Comparison of ENCODE assay signal across 8 cellular contexts in the genomic region with DNA sequence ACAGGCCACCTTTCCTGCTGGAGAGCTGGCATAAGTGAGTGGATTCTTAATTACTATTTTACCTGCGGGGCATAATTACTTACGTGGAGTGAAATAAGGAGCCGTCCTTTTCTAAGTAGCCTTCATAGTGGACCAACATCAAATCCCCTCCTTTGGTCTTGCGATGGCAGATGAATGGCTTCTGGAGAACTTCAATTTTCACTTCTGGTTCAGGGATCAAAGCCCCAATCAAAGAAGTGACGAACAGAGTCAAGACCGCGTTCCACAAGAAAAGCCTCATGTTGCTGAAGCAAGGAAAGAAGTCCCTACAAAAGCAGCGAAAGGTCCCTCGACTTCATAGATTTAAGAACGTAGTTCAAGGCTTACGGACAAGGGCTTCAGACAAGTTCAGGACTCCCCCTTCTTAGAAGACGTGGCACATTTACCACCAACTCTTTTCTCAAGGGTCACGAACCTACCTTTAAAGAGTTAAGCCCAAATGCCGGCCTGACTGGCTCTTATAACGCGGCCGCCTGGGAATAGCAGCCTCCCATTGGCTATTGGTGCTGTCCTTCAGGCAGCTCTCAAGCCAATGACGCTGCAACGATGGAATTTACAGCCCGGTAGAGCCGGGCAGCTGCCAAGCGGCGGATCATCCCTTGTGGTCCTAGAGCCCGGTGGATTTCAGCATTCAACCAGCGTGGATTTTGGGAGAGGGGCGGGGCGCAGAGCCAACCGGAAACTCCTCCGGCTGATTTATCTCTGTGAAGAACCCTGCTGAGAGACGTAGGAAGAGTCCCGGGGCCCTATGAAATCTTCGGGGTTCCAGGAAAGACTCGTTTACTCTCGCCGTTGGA. TPM values are rescaled to one million over a fixed set of nuclear protein-coding genes. Genes with fewer than 3 reads are reported as not detected.
DNase-seq lines count a peak whose midpoint lies in the region; ATAC-seq and TF ChIP-seq lines count a peak whose summit lies in the region.

A gene with protein sequence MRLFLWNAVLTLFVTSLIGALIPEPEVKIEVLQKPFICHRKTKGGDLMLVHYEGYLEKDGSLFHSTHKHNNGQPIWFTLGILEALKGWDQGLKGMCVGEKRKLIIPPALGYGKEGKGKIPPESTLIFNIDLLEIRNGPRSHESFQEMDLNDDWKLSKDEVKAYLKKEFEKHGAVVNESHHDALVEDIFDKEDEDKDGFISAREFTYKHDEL (minus strand): TSS at position 474 of the 836 bp plus-strand sequence. CDS start 194 bp downstream, at position 280.

- H3K27me3 Mint-ChIP-seq in activated T-helper 17 cell treated with anti-CD3 and anti-CD28 coated beads, Interleukin-2, amount 50 U/mL, for 72 hours = no peaks in the 10 kb centered on the region
- H3K27me3 Mint-ChIP-seq in naive B cell = no peaks in the 10 kb centered on the region

- H3F3A ChIP-seq in DOHH2 (ENCODE audit: control insufficient read depth, insufficient read depth) = peaks cover 12% of the 10 kb centered on the region

- H3K36me3 ChIP-seq in DOHH2 (ENCODE audit: control insufficient read depth, low read length) = peaks cover 25% of the 10 kb centered on the region
- H3K36me3 ChIP-seq in KOPT-K1 (ENCODE audit: insufficient read depth, low read length) = no peaks in the 10 kb centered on the region
- H3K36me3 ChIP-seq in fibroblast of lung (ENCODE audit: control insufficient read depth, insufficient read depth, low read length) = no peaks in the 10 kb centered on the region

- H3K9me3 ChIP-seq in DOHH2 (ENCODE audit: control insufficient read depth, insufficient read depth, low read length) (no peaks in the 10 kb centered on the region), KOPT-K1 (ENCODE audit: insufficient read depth, low read length, poor library complexity, severe bottlenecking) (no peaks in the 10 kb centered on the region), fibroblast of lung (ENCODE audit: control insufficient read depth, insufficient read depth, low read depth, low read length) (no peaks in the 10 kb centered on the region)

- H4K20me1 ChIP-seq in DOHH2 (ENCODE audit: control insufficient read depth, insufficient read depth, low read depth, low read length) (0 out of 2 replicates have a peak, but pooled peaks cover 4% of the 10 kb centered on the region), fibroblast of lung (ENCODE audit: control insufficient read depth, extremely low read depth, insufficient read depth, low read length) (no peaks in the 10 kb centered on the region)

- H3K9me3 Mint-ChIP-seq in activated T-helper 17 cell treated with anti-CD3 and anti-CD28 coated beads, Interleukin-2, amount 50 U/mL, for 72 hours = no peaks in the 10 kb centered on the region
- H3K9me3 Mint-ChIP-seq in naive B cell = no peaks in the 10 kb centered on the region
- H3K9me3 Mint-ChIP-seq in stimulated activated effector memory CD8-positive, alpha-beta T cell treated with anti-CD3 and anti-CD28 coated beads, Interleukin-12 subunit alpha, Interleukin-12 subunit beta, amount 100 ng/mL, for 72 hours = no peaks in the 10 kb centered on the region

- no peak within 1 kb of the TSS for H3K4me3 Mint-ChIP-seq in activated T-helper 17 cell treated with anti-CD3 and anti-CD28 coated beads, Interleukin-2, amount 50 U/mL, for 72 hours
- peak within 1 kb of the TSS in 4 of 8 donors; percentile 53 to 99 (median 96) for H3K4me3 Mint-ChIP-seq in naive B cell
- no peak within 1 kb of the TSS for H3K4me3 Mint-ChIP-seq in stimulated activated effector memory CD8-positive, alpha-beta T cell treated with anti-CD3 and anti-CD28 coated beads, Interleukin-12 subunit alpha, Interleukin-12 subunit beta, amount 100 ng/mL, for 72 hours

- H3K4me1 Mint-ChIP-seq in activated T-helper 17 cell treated with anti-CD3 and anti-CD28 coated beads, Interleukin-2, amount 50 U/mL, for 72 hours = peaks cover 18% of the 10 kb centered on the region
- peaks cover 24 to 33% (median 28%) of the 10 kb centered on the region in 3 donors for H3K4me1 Mint-ChIP-seq in naive B cell
- H3K4me1 Mint-ChIP-seq in stimulated activated effector memory CD8-positive, alpha-beta T cell treated with anti-CD3 and anti-CD28 coated beads, Interleukin-12 subunit alpha, Interleukin-12 subunit beta, amount 100 ng/mL, for 72 hours = peaks cover 30% of the 10 kb centered on the region

- ATAC-seq in GM21825 (IDR thresholded peaks at IDR 0.05; ENCODE audit: unreplicated experiment) = peak; percentile 73
- peak; percentile 86 for ATAC-seq in activated T-helper 17 cell treated with anti-CD3 and anti-CD28 coated beads, Interleukin-2, amount 50 U/mL, for 72 hours (replicated peaks)
- peak; percentile 78 to 81 for ATAC-seq in naive B cell (ENCODE audit: low read depth in 2 of 2)
- ATAC-seq in stimulated activated effector memory CD8-positive, alpha-beta T cell treated with anti-CD3 and anti-CD28 coated beads, Interleukin-12 subunit alpha, Interleukin-12 subunit beta, amount 100 ng/mL, for 72 hours = peak; percentile 87

- DNase-seq in RPMI7951 (ENCODE audit: low read depth) (peak; percentile 100), fibroblast of lung (ENCODE audit: low read depth in 2 of 2) (peak; percentile 100), naive B cell (peak; percentile 88)
- DNase-seq in stimulated activated effector memory CD8-positive, alpha-beta T cell treated with anti-CD3 and anti-CD28 coated beads, Interleukin-12 subunit alpha, Interleukin-12 subunit beta, amount 100 ng/mL, for 72 hours (ENCODE audit: low spot score in 2 of 2) = peak; percentile 73 to 91

- no peaks in the 10 kb centered on the region for H3K9me2 ChIP-seq in DOHH2 (replicated peaks; ENCODE audit: control insufficient read depth, low read length)

- H2AFZ ChIP-seq in fibroblast of lung (ENCODE audit: low read length) = peak within 1 kb of the TSS; percentile 87

- H3K79me2 ChIP-seq in DOHH2 (ENCODE audit: control insufficient read depth, low read length) (peaks cover 78% of the 10 kb centered on the region), fibroblast of lung (ENCODE audit: control insufficient read depth, insufficient read depth, low read length) (peaks cover 31% of the 10 kb centered on the region)

- H3K4me2 ChIP-seq in DOHH2 (ENCODE audit: low read length) = peak within 1 kb of the TSS; percentile 83
- H3K4me2 ChIP-seq in fibroblast of lung (ENCODE audit: extremely low read depth, insufficient read depth, low read length) = peak within 1 kb of the TSS; percentile 87

- H3K4me3 ChIP-seq in DOHH2 (ENCODE audit: low read length) = peak within 1 kb of the TSS; percentile 89
- peak within 1 kb of the TSS; percentile 84 to 93 (median 85) for H3K4me3 ChIP-seq in fibroblast of lung (replicated peaks in 1 of 4; ENCODE audit: control extremely low read depth in 1 of 4, insufficient read depth in 1 of 4, low read depth in 3 of 4, low read length in 4 of 4)

- H3K27ac Mint-ChIP-seq in activated T-helper 17 cell treated with anti-CD3 and anti-CD28 coated beads, Interleukin-2, amount 50 U/mL, for 72 hours = peak within 1 kb of the TSS; percentile 73
- H3K27ac Mint-ChIP-seq in naive B cell = peak within 1 kb of the TSS; percentile 91 to 97 (median 96)
- peak within 1 kb of the TSS; percentile 91 for H3K27ac Mint-ChIP-seq in stimulated activated effector memory CD8-positive, alpha-beta T cell treated with anti-CD3 and anti-CD28 coated beads, Interleukin-12 subunit alpha, Interleukin-12 subunit beta, amount 100 ng/mL, for 72 hours

- H3K36me3 Mint-ChIP-seq in activated T-helper 17 cell treated with anti-CD3 and anti-CD28 coated beads, Interleukin-2, amount 50 U/mL, for 72 hours (ENCODE audit: low read depth) = no peaks in the 10 kb centered on the region
- H3K36me3 Mint-ChIP-seq in naive B cell = no peaks in the 10 kb centered on the region
- H3K36me3 Mint-ChIP-seq in stimulated activated effector memory CD8-positive, alpha-beta T cell treated with anti-CD3 and anti-CD28 coated beads, Interleukin-12 subunit alpha, Interleukin-12 subunit beta, amount 100 ng/mL, for 72 hours = peaks cover 5% of the 10 kb centered on the region

- H3K9ac ChIP-seq in fibroblast of lung (ENCODE audit: insufficient read depth, low read length) = peak within 1 kb of the TSS; percentile 73

- H3K4me1 ChIP-seq in DOHH2 (ENCODE audit: control insufficient read depth, low read length) (peaks cover 62% of the 10 kb centered on the region), fibroblast of lung (ENCODE audit: control insufficient read depth, extremely low read depth, insufficient read depth, low read length) (peaks cover 5% of the 10 kb centered on the region)

- TF ChIP-seq CTCF in DOHH2 (IDR thresholded peaks at IDR 0.05; ENCODE audit: low read depth, low read length, poor library complexity, severe bottlenecking) (no peak), fibroblast of lung (conservative IDR thresholded peaks at IDR 0.05 in 1 of 2, IDR thresholded peaks at IDR 0.05 in 1 of 2; ENCODE audit: low read depth in 1 of 2, low read length in 2 of 2) (no peak)

- no peaks in the 10 kb centered on the region for H3K27me3 ChIP-seq in DOHH2 (ENCODE audit: control insufficient read depth, low read length)
- no peaks in the 10 kb centered on the region for H3K27me3 ChIP-seq in fibroblast of lung (ENCODE audit: control insufficient read depth, insufficient read depth, low read length)

- H3K27ac ChIP-seq in DOHH2 (ENCODE audit: low read depth, low read length) = peak within 1 kb of the TSS; percentile 73
- peak within 1 kb of the TSS; percentile 63 for H3K27ac ChIP-seq in KOPT-K1 (ENCODE audit: low read depth, low read length, poor library complexity, severe bottlenecking)
- peak within 1 kb of the TSS; percentile 77 for H3K27ac ChIP-seq in fibroblast of lung (ENCODE audit: insufficient read depth, low read length)

RNA-seq across cellular contexts. Expression of the gene that starts here (rescaled TPM):
- 31.1 and 38.8 TPM in 2 replicates for total RNA-seq in RPMI7951 (2014; rRNA removed; shearing (Covaris generic))
- total RNA-seq in activated T-helper 17 cell treated with anti-CD3 and anti-CD28 coated beads, Interleukin-2, amount 50 U/mL, for 72 hours = 1 to 10 TPM; 6.4 to 9.1 TPM
- 20.3 and 21.8 TPM in 2 replicates for total RNA-seq in fibroblast of lung
- polyA plus RNA-seq in fibroblast of lung (30.5 and 52.0 TPM in 2 replicates), naive B cell (ENCODE audit: low read depth in 6 of 6) (1 to 10 TPM; 1.5 to 3.3 (median 2.4) TPM)
- 18.2 and 33.9 TPM in 2 replicates for polyA plus RNA-seq in fibroblast of lung (2012)
- 1.9 and 11.8 TPM in 2 replicates for polyA minus RNA-seq in fibroblast of lung (ENCODE audit: low replicate concordance)

Comparison
In these comparisons a context has a peak if more than half of its experiments do, and no peak if none do; other contexts are left out.
1. Peak in every context shown above with its lines: DNase-seq, ATAC-seq, H3K4me3 ChIP-seq and H3K27ac ChIP-seq.
2. RNA of the gene that starts here (polyA plus RNA-seq): 18.2 to 52.0 TPM in fibroblast of lung; 1.5 to 3.3 TPM in naive B cell; every median in the first group is over 4 times any median in the second.